Comparison of ENCODE assay signal across 8 cellular contexts in genomic region chr10:75209325-75210192, GRCh38. TPM values are rescaled to one million over a fixed set of nuclear protein-coding genes. Genes with fewer than 3 reads are reported as not detected.
DNase-seq lines count a peak whose midpoint lies in the region; ATAC-seq and TF ChIP-seq lines count a peak whose summit lies in the region.

No MANE protein-coding gene starts in this region.

- ATAC-seq in GM19468 (IDR thresholded peaks at IDR 0.05; ENCODE audit: extremely low read depth, unreplicated experiment) (peak; percentile 18), heart left ventricle (peak; percentile 83 to 88 (median 86))

- H3K27me3 ChIP-seq in heart left ventricle = no peaks in the 10 kb centered on the region

- DNase-seq in D341Med (ENCODE audit: low spot score) = peak; percentile 69
- peak; percentile 73 for DNase-seq in HK-2 (ENCODE audit: unreplicated experiment)
- peak; percentile 75 for DNase-seq in SK-N-DZ (ENCODE audit: low spot score)
- DNase-seq in activated naive CD8-positive, alpha-beta T cell treated with anti-CD3 and anti-CD28 coated beads for 36 hours = peak; percentile 77
- DNase-seq in heart left ventricle = peak; percentile 83 to 92 (median 90)
- DNase-seq in posterior vena cava (ENCODE audit: low spot score) = peak; percentile 96

- TF ChIP-seq POLR2A in heart left ventricle (IDR thresholded peaks at IDR 0.05) = no peak

- 38 to 44% (median 38%) methylated on average over 25 to 30 of the region's 30 CpGs for WGBS in heart left ventricle, 4 donors
- 38% methylated on average over 30 of the region's 30 CpGs for WGBS in urinary bladder

- H3K9me3 Mint-ChIP-seq in activated naive CD8-positive, alpha-beta T cell treated with anti-CD3 and anti-CD28 coated beads for 36 hours = no peaks in the 10 kb centered on the region

- no peaks in the 10 kb centered on the region for H3K9me3 ChIP-seq in heart left ventricle

- H3K4me1 Mint-ChIP-seq in activated naive CD8-positive, alpha-beta T cell treated with anti-CD3 and anti-CD28 coated beads for 36 hours = peaks cover 32% of the 10 kb centered on the region

- intact Hi-C loops in heart left ventricle (cut with DNase I) = loop anchor here in 6 of 10 donors (1.0 to 10.0 kb wide), 6 partner anchors 17 to 97 kb away; partner anchors contain the start of gene SAMD8 (in 5 of the 6)
- intact Hi-C loops in posterior vena cava (cut with DNase I) = no loop called here

- H3K4me3 ChIP-seq in heart left ventricle = peak overlapping the region; percentile 78 to 100 (median 91)
- peak overlapping the region; percentile 95 for H3K4me3 ChIP-seq in urinary bladder (ENCODE audit: low read depth, low read length)

- H3K4me1 ChIP-seq in heart left ventricle (peaks cover 2 to 44% (median 31%) of the 10 kb centered on the region in 12 donors), urinary bladder (ENCODE audit: insufficient read depth) (no peaks in the 10 kb centered on the region)

- peak overlapping the region; percentile 98 for H3K4me3 Mint-ChIP-seq in activated naive CD8-positive, alpha-beta T cell treated with anti-CD3 and anti-CD28 coated beads for 36 hours

- H3K36me3 ChIP-seq in heart left ventricle (peaks cover 0 to 28% (median 25%) of the 10 kb centered on the region in 9 donors), urinary bladder (ENCODE audit: insufficient read depth) (peaks cover 3% of the 10 kb centered on the region)

- peaks cover 26% of the 10 kb centered on the region for H3K36me3 Mint-ChIP-seq in activated naive CD8-positive, alpha-beta T cell treated with anti-CD3 and anti-CD28 coated beads for 36 hours

- peak overlapping the region; percentile 100 for H3K27ac Mint-ChIP-seq in activated naive CD8-positive, alpha-beta T cell treated with anti-CD3 and anti-CD28 coated beads for 36 hours

- H3K27ac ChIP-seq in heart left ventricle = peak overlapping the region; percentile 98 to 100 (median 100)
- peak overlapping the region; percentile 99 for H3K27ac ChIP-seq in urinary bladder (ENCODE audit: low read depth)

- H3K27me3 Mint-ChIP-seq in activated naive CD8-positive, alpha-beta T cell treated with anti-CD3 and anti-CD28 coated beads for 36 hours = no peaks in the 10 kb centered on the region

- no peak for TF ChIP-seq CTCF in heart left ventricle (IDR thresholded peaks at IDR 0.05)

RNA-seq across cellular contexts. Expression of gene VDAC2, which starts 1.0 kb away (rescaled TPM):
- 283 and 329 TPM in 2 replicates for polyA plus RNA-seq in SK-N-DZ (2014; cell fraction: cytosol; rRNA removed)
- polyA plus RNA-seq in SK-N-DZ (2014; cell fraction: nucleus; rRNA removed) = 217 and 226 TPM in 2 replicates
- 100 to 1,000 TPM; 266 to 276 TPM for total RNA-seq in activated naive CD8-positive, alpha-beta T cell treated with anti-CD3 and anti-CD28 coated beads for 36 hours
- total RNA-seq in heart left ventricle (100 to 1,000 TPM; 334 to 554 (median 472) TPM), posterior vena cava (100 to 1,000 TPM; 115 to 146 TPM), urinary bladder (127 TPM)
- polyA plus RNA-seq in heart left ventricle (100 to 1,000 TPM; 375 to 515 TPM), urinary bladder (209 TPM)

RNA-seq across cellular contexts. Expression of gene COMTD1, which starts 26.2 kb away (rescaled TPM):
- polyA plus RNA-seq in SK-N-DZ (2014; cell fraction: cytosol; rRNA removed) = 32.1 and 37.4 TPM in 2 replicates
- 116 and 123 TPM in 2 replicates for polyA plus RNA-seq in SK-N-DZ (2014; cell fraction: nucleus; rRNA removed)
- total RNA-seq in activated naive CD8-positive, alpha-beta T cell treated with anti-CD3 and anti-CD28 coated beads for 36 hours = 10 to 100 TPM; 54.7 to 58.6 TPM
- total RNA-seq in heart left ventricle (10 to 100 TPM; 20.8 to 75.0 (median 37.0) TPM), posterior vena cava (10 to 100 TPM in 1 of 2 donors, 1 to 10 TPM in 1; 10.0 to 18.1 TPM), urinary bladder (2.3 TPM)
- polyA plus RNA-seq in heart left ventricle (100 to 1,000 TPM in 1 of 2 donors, 10 to 100 TPM in 1; 57.9 to 124 TPM), urinary bladder (16.3 TPM)

Comparison
In these comparisons a context has a peak if more than half of its experiments do, and no peak if none do; other contexts are left out.
1. Peak in every context shown above with its lines: DNase-seq, ATAC-seq, H3K4me3 ChIP-seq and H3K27ac ChIP-seq.
2. intact Hi-C loops: an anchor here in heart left ventricle (1.0 to 10.0 kb wide); none called in posterior vena cava.